Comparison of ENCODE assay signal across 8 cellular contexts in genomic region chr16:22436326-22436822, GRCh38.
DNase-seq lines count a peak whose midpoint lies in the region; ATAC-seq and TF ChIP-seq lines count a peak whose summit lies in the region.
"Not testable (repeated sequence)": the region's sequence is repeated elsewhere in the genome, so short reads cannot be mapped to it uniquely, and the experiment has no call there.

No MANE protein-coding gene starts in this region.

- H3K27ac ChIP-seq in PC-9 = peak overlapping the region; percentile 79

- not testable (repeated sequence) for H3F3A ChIP-seq in PC-9 (ENCODE audit: insufficient read depth, low read depth)

- peak overlapping the region; percentile 51 for H3K4me2 ChIP-seq in PC-9

- not testable (repeated sequence) for H3K4me1 Mint-ChIP-seq in CD14-positive monocyte; activated naive CD8-positive, alpha-beta T cell treated with anti-CD3 and anti-CD28 coated beads, Interleukin-2, amount 10 ng/mL, durations not matched to agents 7 days and 5 days; stimulated activated naive B cell treated with anti-CD40 and anti-IgM and Interleukin-4, amounts not matched to agents 10 μg/mL and 1 μg/mL and 100 μg/mL, for 72 hours

- H3K27ac Mint-ChIP-seq in CD14-positive monocyte = peak overlapping the region; percentile 92 to 98 (median 97)
- H3K27ac Mint-ChIP-seq in activated naive CD8-positive, alpha-beta T cell treated with anti-CD3 and anti-CD28 coated beads, Interleukin-2, amount 10 ng/mL, durations not matched to agents 7 days and 5 days = peak overlapping the region; percentile 90
- H3K27ac Mint-ChIP-seq in stimulated activated naive B cell treated with anti-CD40 and anti-IgM and Interleukin-4, amounts not matched to agents 10 μg/mL and 1 μg/mL and 100 μg/mL, for 72 hours = peak overlapping the region; percentile 98

- POLR2A ChIA-PET in PC-9 (lab: Charles Lee; ENCODE audit: unreplicated experiment) = interaction anchor here (0.7 kb wide), 2 partner anchors 244 to 344 kb away, joined by 23 to 30 read pairs; partner anchors contain the start of gene VWA3A
- POLR2A ChIA-PET in activated naive CD8-positive, alpha-beta T cell treated with anti-CD3 and anti-CD28 coated beads, Interleukin-2, amount 10 ng/mL, durations not matched to agents 7 days and 5 days (lab: Charles Lee) = interaction anchor here (0.7 to 1.2 kb wide), 4 partner anchors 16 to 1291 kb away, joined by 3 to 4 read pairs (median 3); no protein-coding TSS in a partner anchor

- ATAC-seq in GM21367 (IDR thresholded peaks at IDR 0.05; ENCODE audit: unreplicated experiment) (peak; percentile 11), HG03039 (IDR thresholded peaks at IDR 0.05; ENCODE audit: unreplicated experiment) (peak; percentile 21), mucosa of descending colon (peak; percentile 74)
- ATAC-seq in activated naive CD8-positive, alpha-beta T cell treated with anti-CD3 and anti-CD28 coated beads, Interleukin-2, amount 10 ng/mL, durations not matched to agents 7 days and 5 days (ENCODE audit: low read depth) = peak; percentile 15
- ATAC-seq in stimulated activated naive B cell treated with anti-CD40 and anti-IgM and Interleukin-4, amounts not matched to agents 10 μg/mL and 1 μg/mL and 100 μg/mL, for 72 hours (replicated peaks) = peak; percentile 59 to 66

- CTCF ChIA-PET in PC-9 (lab: Charles Lee) = not testable (repeated sequence)

- not testable (repeated sequence) for H3K36me3 ChIP-seq in PC-9 (ENCODE audit: low read depth); mucosa of descending colon (ENCODE audit: low read depth)

- BruUV-seq in PC-9 (replicated peaks; lab: Mats Ljungman, UMichigan) = TSS peak; percentile 36

- H4K20me1 ChIP-seq in PC-9 (ENCODE audit: insufficient read depth) = not testable (repeated sequence)

- not testable (repeated sequence) for H3K9me2 ChIP-seq in PC-9 (ENCODE audit: insufficient read depth)

- H2AFZ ChIP-seq in PC-9 = peak overlapping the region; percentile 83

- intact Hi-C loops in CD14-positive monocyte (cut with micrococcal nuclease); PC-9 (cut with micrococcal nuclease; ENCODE audit: unreplicated experiment); mucosa of descending colon (cut with DNase I, micrococcal nuclease): not testable (repeated sequence)

- H3K9me3 Mint-ChIP-seq in CD14-positive monocyte; activated naive CD8-positive, alpha-beta T cell treated with anti-CD3 and anti-CD28 coated beads, Interleukin-2, amount 10 ng/mL, durations not matched to agents 7 days and 5 days; stimulated activated naive B cell treated with anti-CD40 and anti-IgM and Interleukin-4, amounts not matched to agents 10 μg/mL and 1 μg/mL and 100 μg/mL, for 72 hours: not testable (repeated sequence)

- not testable (repeated sequence) for H3K9me3 ChIP-seq in PC-9 (ENCODE audit: insufficient read depth, low read depth); mucosa of descending colon

- TF ChIP-seq CTCF in CD14-positive monocyte (IDR thresholded peaks at IDR 0.05); PC-9 (conservative IDR thresholded peaks at IDR 0.05); fibroblast of mammary gland (conservative IDR thresholded peaks at IDR 0.05; ENCODE audit: control insufficient read depth, insufficient read depth, low read depth, low read length); mucosa of descending colon (IDR thresholded peaks at IDR 0.05): not testable (repeated sequence)

- not testable (repeated sequence) for H3K27me3 Mint-ChIP-seq in CD14-positive monocyte (ENCODE audit: low read depth in 3 of 3); activated naive CD8-positive, alpha-beta T cell treated with anti-CD3 and anti-CD28 coated beads, Interleukin-2, amount 10 ng/mL, durations not matched to agents 7 days and 5 days; stimulated activated naive B cell treated with anti-CD40 and anti-IgM and Interleukin-4, amounts not matched to agents 10 μg/mL and 1 μg/mL and 100 μg/mL, for 72 hours

- H3K4me3 ChIP-seq in PC-9 (peak overlapping the region; percentile 70), fibroblast of mammary gland (ENCODE audit: control insufficient read depth, low read depth, low read length) (peak overlapping the region; percentile 58)
- not testable (repeated sequence) for H3K4me3 ChIP-seq in mucosa of descending colon

- H3K4me3 Mint-ChIP-seq in CD14-positive monocyte = peak overlapping the region; percentile 92 to 93
- peak overlapping the region; percentile 88 for H3K4me3 Mint-ChIP-seq in activated naive CD8-positive, alpha-beta T cell treated with anti-CD3 and anti-CD28 coated beads, Interleukin-2, amount 10 ng/mL, durations not matched to agents 7 days and 5 days
- H3K4me3 Mint-ChIP-seq in stimulated activated naive B cell treated with anti-CD40 and anti-IgM and Interleukin-4, amounts not matched to agents 10 μg/mL and 1 μg/mL and 100 μg/mL, for 72 hours = peak overlapping the region; percentile 94 to 99

- DNase-seq in CD14-positive monocyte (ENCODE audit: low spot score); PC-9; activated naive CD8-positive, alpha-beta T cell treated with anti-CD3 and anti-CD28 coated beads, Interleukin-2, amount 10 ng/mL, durations not matched to agents 7 days and 5 days; fibroblast of mammary gland (ENCODE audit: low read depth); mucosa of descending colon; stimulated activated naive B cell treated with anti-CD40 and anti-IgM and Interleukin-4, amounts not matched to agents 10 μg/mL and 1 μg/mL and 100 μg/mL, for 72 hours: not testable (repeated sequence)

- H3K27me3 ChIP-seq in PC-9 (ENCODE audit: insufficient read depth, low read depth) = not testable (repeated sequence)

- not testable (repeated sequence) for H3K36me3 Mint-ChIP-seq in CD14-positive monocyte; activated naive CD8-positive, alpha-beta T cell treated with anti-CD3 and anti-CD28 coated beads, Interleukin-2, amount 10 ng/mL, durations not matched to agents 7 days and 5 days; stimulated activated naive B cell treated with anti-CD40 and anti-IgM and Interleukin-4, amounts not matched to agents 10 μg/mL and 1 μg/mL and 100 μg/mL, for 72 hours

- not testable (repeated sequence) for H3K4me1 ChIP-seq in PC-9 (replicated peaks; ENCODE audit: insufficient read depth); mucosa of descending colon (ENCODE audit: low read depth)

- H3K79me2 ChIP-seq in PC-9 (ENCODE audit: low read depth) = not testable (repeated sequence)

Comparison
In these comparisons a context has a peak if more than half of its experiments do, and no peak if none do; other contexts are left out.
1. ATAC-seq: peak in every context shown above with its lines; median percentile 74 in mucosa of descending colon; 62 in stimulated activated naive B cell treated with anti-CD40 and anti-IgM and Interleukin-4, amounts not matched to agents 10 μg/mL and 1 μg/mL and 100 μg/mL, for 72 hours; 21 in HG03039; 15 in activated naive CD8-positive, alpha-beta T cell treated with anti-CD3 and anti-CD28 coated beads, Interleukin-2, amount 10 ng/mL, durations not matched to agents 7 days and 5 days; 11 in GM21367.